ENCODE assay signal across 8 cellular contexts in genomic region chr3:143885803-143886427, GRCh38. TPM values are rescaled to one million over a fixed set of nuclear protein-coding genes. Genes with fewer than 3 reads are reported as not detected.
DNase-seq lines count a peak whose midpoint lies in the region; ATAC-seq and TF ChIP-seq lines count a peak whose summit lies in the region.

No MANE protein-coding gene starts in this region.

- POLR2A ChIA-PET in PC-9 (lab: Charles Lee; ENCODE audit: unreplicated experiment), result no interaction called here

- H3K27me3 ChIP-seq in PC-9 (ENCODE audit: insufficient read depth, low read depth) (no peaks in the 10 kb centered on the region), lower lobe of right lung (ENCODE audit: low read depth) (no peaks in the 10 kb centered on the region)

- H3K9me2 ChIP-seq in PC-9 (ENCODE audit: insufficient read depth), result no peaks in the 10 kb centered on the region

- no peaks in the 10 kb centered on the region for H3K79me2 ChIP-seq in PC-9 (ENCODE audit: low read depth)

- no peak overlapping the region for H2AFZ ChIP-seq in PC-9

- DNase-seq in activated T-cell treated with anti-CD3 and anti-CD28 coated beads for 48 hours (ENCODE audit: low read depth), result peak; percentile 7
- no peak for DNase-seq in activated T-cell treated with anti-CD3 and anti-CD28 coated beads for 4 hours
- DNase-seq in PC-9, result no peak
- DNase-seq in cardiac fibroblast (ENCODE audit: low read depth in 2 of 2), result peak; percentile 60 to 62
- DNase-seq in lower lobe of right lung, result no peak
- no peak for DNase-seq in GF-D8 (lab: John Stamatoyannopoulos, UW)

- BruUV-seq in PC-9 (replicated peaks; lab: Mats Ljungman, UMichigan), result no TSS peak

- H3K4me1 ChIP-seq in PC-9 (replicated peaks; ENCODE audit: insufficient read depth) (no peaks in the 10 kb centered on the region), lower lobe of right lung (no peaks in the 10 kb centered on the region)

- no peak overlapping the region for H3K4me2 ChIP-seq in PC-9

- H3K36me3 ChIP-seq in PC-9 (ENCODE audit: low read depth) (no peaks in the 10 kb centered on the region), lower lobe of right lung (no peaks in the 10 kb centered on the region)

- H4K20me1 ChIP-seq in PC-9 (ENCODE audit: insufficient read depth), result no peaks in the 10 kb centered on the region

- no peak overlapping the region for H3K27ac ChIP-seq in PC-9
- no peak overlapping the region for H3K27ac ChIP-seq in lower lobe of right lung

- peak; percentile 81 for TF ChIP-seq CTCF in PC-9 (conservative IDR thresholded peaks at IDR 0.05)
- TF ChIP-seq CTCF in cardiac fibroblast (IDR thresholded peaks at IDR 0.05; ENCODE audit: low read depth, low read length), result peak; percentile 88
- TF ChIP-seq CTCF in lower lobe of right lung (IDR thresholded peaks at IDR 0.05), result peak; percentile 78

- no peaks in the 10 kb centered on the region for H3F3A ChIP-seq in PC-9 (ENCODE audit: insufficient read depth, low read depth)

- CTCF ChIA-PET in PC-9 (lab: Charles Lee), result interaction anchor here (0.6 kb wide), 1 partner anchor 751 kb away, joined by 3 read pairs; no protein-coding TSS in a partner anchor

- ATAC-seq in GM21447 (IDR thresholded peaks at IDR 0.05; ENCODE audit: unreplicated experiment) (peak; percentile 98), HG03565 (IDR thresholded peaks at IDR 0.05; ENCODE audit: unreplicated experiment) (peak; percentile 93), lower lobe of right lung (peak; percentile 72 to 82)

- intact Hi-C loops in PC-9 (cut with micrococcal nuclease; ENCODE audit: unreplicated experiment) (loop anchor here (2.0 to 5.0 kb wide), 3 partner anchors 89 to 886 kb away; no protein-coding TSS in a partner anchor), lower lobe of right lung (cut with DNase I) (no loop called here)

- H3K9me3 ChIP-seq in PC-9 (ENCODE audit: insufficient read depth, low read depth), result no peaks in the 10 kb centered on the region
- no peaks in the 10 kb centered on the region for H3K9me3 ChIP-seq in lower lobe of right lung

- H3K4me3 ChIP-seq in PC-9, result no peak overlapping the region
- no peak overlapping the region for H3K4me3 ChIP-seq in cardiac fibroblast (replicated peaks in 1 of 2; ENCODE audit: low read depth in 2 of 2, low read length in 2 of 2)
- no peak overlapping the region for H3K4me3 ChIP-seq in lower lobe of right lung

RNA-seq across cellular contexts. Expression of gene SLC9A9, which starts 37.6 kb away (rescaled TPM):
- total RNA-seq in PC-9 (2021) (1.7 and 2.7 TPM in 2 replicates), lower lobe of right lung (15.6 TPM)

Comparison
In these comparisons a context has a peak if more than half of its experiments do, and no peak if none do; other contexts are left out.
1. DNase-seq: peak in activated T-cell treated with anti-CD3 and anti-CD28 coated beads for 48 hours (single experiment) and cardiac fibroblast (2 of 2); none in activated T-cell treated with anti-CD3 and anti-CD28 coated beads for 4 hours (single experiment), PC-9 (0 of 2), lower lobe of right lung (single experiment) and GF-D8 (single experiment).
2. Peak in every context shown above with its lines, with median percentiles within 50 percentile points of each other: ATAC-seq and CTCF ChIP-seq.